14 cellular contexts compared by ENCODE assay signal in genomic region chr7:85292908-85293576, GRCh38.
DNase-seq lines count a peak whose midpoint lies in the region; ATAC-seq and TF ChIP-seq lines count a peak whose summit lies in the region.
"Had no signal": no experiment of that assay in that cellular context is flagged by ENCODE, and none has a peak within 500 bp of the region (broad histone marks: within the 10 kb centered on the region; RNA-seq: fewer than 3 reads in every experiment).

No MANE protein-coding gene starts in this region.

- intact Hi-C loops in spleen (cut with DNase I; ENCODE audit: low total_unique reads) (no loop called here), body of pancreas (cut with DNase I) (no loop called here)

- peak overlapping the region in 6 of 8 donors; percentile 23 to 68 (median 58) for H3K27ac ChIP-seq in spleen
- no peak overlapping the region for H3K27ac ChIP-seq in body of pancreas
- H3K27ac ChIP-seq: ovary, thoracic aorta had no signal

- H3K4me3 ChIP-seq in spleen (no peak overlapping the region), body of pancreas (no peak overlapping the region)
- H3K4me3 ChIP-seq: ovary, thoracic aorta had no signal

- TF ChIP-seq CTCF in spleen (IDR thresholded peaks at IDR 0.05 in 8 of 11, conservative IDR thresholded peaks at IDR 0.05 in 3 of 11) (no peak), body of pancreas (IDR thresholded peaks at IDR 0.05) (no peak)

- TF ChIP-seq POLR2A in spleen (IDR thresholded peaks at IDR 0.05) (no peak), body of pancreas (IDR thresholded peaks at IDR 0.05) (no peak)

- peak; percentile 40 for ATAC-seq in GM19025 (IDR thresholded peaks at IDR 0.05; ENCODE audit: low read depth, unreplicated experiment)
- peak; percentile 37 for ATAC-seq in HG02623 (IDR thresholded peaks at IDR 0.05; ENCODE audit: unreplicated experiment)
- ATAC-seq in HG03457 (IDR thresholded peaks at IDR 0.05; ENCODE audit: unreplicated experiment) = peak; percentile 60
- ATAC-seq in HG03280 (IDR thresholded peaks at IDR 0.05; ENCODE audit: unreplicated experiment) = no peak
- ATAC-seq in body of pancreas = no peak
- ATAC-seq: CD8-positive, alpha-beta T cell had no signal

- H3K36me3 ChIP-seq in spleen = no peaks in the 10 kb centered on the region
- H3K36me3 ChIP-seq in body of pancreas (replicated peaks in 1 of 2; ENCODE audit: insufficient read depth in 1 of 2, low read depth in 2 of 2) = no peaks in the 10 kb centered on the region
- H3K36me3 ChIP-seq: ovary, thoracic aorta had no signal

- DNase-seq in spleen = no peak
- no peak for DNase-seq in body of pancreas
- DNase-seq in activated gamma-delta T cell (lab: John Stamatoyannopoulos, UW) = no peak
- DNase-seq: activated CD4-positive, alpha-beta T cell treated with anti-CD3 and anti-CD28 coated beads, Interleukin-2, amount 10 ng/mL, durations not matched to agents 24 days and 14 days; CD8-positive, alpha-beta T cell; GF-D8; mesendoderm; ovary; stimulated activated CD4-positive, alpha-beta T cell treated with anti-CD3 and anti-CD28 coated beads, Interleukin-12 subunit alpha, Interleukin-12 subunit beta, amount 100 ng/mL, for 4 hours had no signal

- H3K9me3 ChIP-seq in spleen (no peaks in the 10 kb centered on the region), body of pancreas (no peaks in the 10 kb centered on the region)
- H3K9me3 ChIP-seq: ovary, thoracic aorta had no signal

- no peaks in the 10 kb centered on the region for H3K27me3 ChIP-seq in spleen (replicated peaks in 1 of 7)
- no peaks in the 10 kb centered on the region for H3K27me3 ChIP-seq in body of pancreas
- H3K27me3 ChIP-seq: ovary had no signal

- H3K4me1 ChIP-seq in spleen (peaks cover 0 to 25% (median 1%) of the 10 kb centered on the region in 6 donors), body of pancreas (no peaks in the 10 kb centered on the region)

Comparison
In these comparisons a context has a peak if more than half of its experiments do, and no peak if none do; other contexts are left out.
1. ATAC-seq: peak in GM19025 (single experiment), HG02623 (single experiment) and HG03457 (single experiment); none in HG03280 (single experiment) and body of pancreas (single experiment).
2. H3K27ac ChIP-seq: peak in spleen (6 of 8); none in body of pancreas (0 of 4).